8 cellular contexts compared by ENCODE assay signal in genomic region chr18:70289351-70290330, GRCh38. TPM values are rescaled to one million over a fixed set of nuclear protein-coding genes. Genes with fewer than 3 reads are reported as not detected.
A peak's percentile ranks its signal among the peaks of the same experiment; 100 is the strongest.
DNase-seq lines count a peak whose midpoint lies in the region; ATAC-seq and TF ChIP-seq lines count a peak whose summit lies in the region.

No MANE protein-coding gene starts in this region.

- no peaks in the 10 kb centered on the region for H3K9me3 Mint-ChIP-seq in naive B cell

- H3K36me3 Mint-ChIP-seq in naive B cell: no peaks in the 10 kb centered on the region

- H3K4me1 Mint-ChIP-seq in naive B cell: peaks cover 0 to 11% (median 7%) of the 10 kb centered on the region in 3 donors

- peaks cover 20 to 25% (median 21%) of the 10 kb centered on the region in 3 donors for H3K27me3 Mint-ChIP-seq in naive B cell

- no peak for TF ChIP-seq CTCF in VCaP (conservative IDR thresholded peaks at IDR 0.05)

- H3K4me3 Mint-ChIP-seq in naive B cell: peak overlapping the region; percentile 66 to 94 (median 89)

- H3K27ac ChIP-seq in VCaP: peak overlapping the region; percentile 88

- peak overlapping the region in 2 of 6 donors; percentile 27 to 68 for H3K27ac Mint-ChIP-seq in naive B cell

- ATAC-seq in GM19468 (IDR thresholded peaks at IDR 0.05; ENCODE audit: extremely low read depth, unreplicated experiment) (peak; percentile 40), HG03520 (IDR thresholded peaks at IDR 0.05; ENCODE audit: unreplicated experiment) (peak; percentile 39), naive B cell (ENCODE audit: low read depth in 2 of 2) (peak; percentile 37 to 50)

- DNase-seq in NCI-H2081 (lab: John Stamatoyannopoulos, UW) (peak; percentile 4 to 43), NCI-H2081 treated with DMSO at 0.1 percent for 48 hours (lab: John Stamatoyannopoulos, UW) (no peak), fibroblast of gingiva (ENCODE audit: low read depth) (peak; percentile 44), naive B cell (no peak), MV-4-11 (lab: John Stamatoyannopoulos, UW) (no peak)

RNA-seq across cellular contexts. Expression of gene SOCS6, which starts 0.8 kb away (rescaled TPM):
- 1 to 10 TPM in 2 of 6 donors, under 1 TPM in 3, not detected in 1; 0.17 to 1.1 (median 0.75) TPM for polyA plus RNA-seq in naive B cell (ENCODE audit: low read depth in 6 of 6)

Comparison
In these comparisons a context has a peak if more than half of its experiments do, and no peak if none do; other contexts are left out.
1. DNase-seq: peak in NCI-H2081 (2 of 2) and fibroblast of gingiva (single experiment); none in NCI-H2081 treated with DMSO at 0.1 percent for 48 hours (single experiment), naive B cell (single experiment) and MV-4-11 (single experiment).
2. Peak in every context shown above with its lines, with median percentiles within 50 percentile points of each other: ATAC-seq.